Comparison of ENCODE assay signal across 11 cellular contexts in the genomic region with DNA sequence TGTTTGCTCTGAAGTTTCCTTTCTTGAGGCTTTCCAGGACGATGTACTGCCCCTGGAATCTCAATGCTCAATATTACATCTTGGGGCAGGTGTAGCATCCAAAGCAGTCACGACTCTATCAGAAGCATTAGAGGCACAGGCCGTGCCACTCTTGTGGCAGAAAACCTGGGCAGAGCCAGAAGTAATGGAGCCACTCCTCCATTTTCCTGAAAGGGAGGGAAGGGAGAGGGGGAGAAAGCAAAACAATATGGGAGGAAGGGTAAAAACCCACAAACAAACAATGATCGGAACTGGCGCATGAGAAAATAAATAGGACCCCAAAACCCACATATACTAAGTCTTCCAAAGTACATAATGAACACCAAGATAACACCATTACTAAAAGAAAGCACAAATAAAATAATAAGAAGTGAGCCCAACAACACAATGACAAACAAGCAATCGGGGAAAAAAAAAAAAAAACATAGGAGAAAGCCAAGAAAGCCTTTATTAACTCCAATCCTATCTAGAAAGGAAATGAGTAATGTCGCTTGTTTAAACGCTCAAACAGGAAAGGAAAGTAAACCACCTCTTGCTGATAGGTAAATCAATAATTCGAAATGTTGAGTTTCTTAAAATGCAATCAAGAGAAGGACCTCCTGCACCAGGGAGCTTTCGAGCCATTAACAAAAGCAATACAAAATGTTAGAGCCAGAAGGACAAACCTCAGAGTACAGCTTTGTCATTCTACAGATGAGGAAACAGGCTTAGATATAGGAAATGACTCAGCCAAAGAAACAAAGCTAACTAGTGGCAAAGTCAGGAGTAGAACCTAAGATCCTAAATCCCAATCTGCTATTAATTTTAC.
DNase-seq lines count a peak whose midpoint lies in the region; ATAC-seq and TF ChIP-seq lines count a peak whose summit lies in the region.
"Had no signal": no experiment of that assay in that cellular context is flagged by ENCODE, and none has a peak within 500 bp of the region (broad histone marks: within the 10 kb centered on the region; RNA-seq: fewer than 3 reads in every experiment).

No MANE protein-coding gene starts in this region.

- H3K4me1 Mint-ChIP-seq in T-cell: peaks cover 6 to 10% (median 8%) of the 10 kb centered on the region in 3 donors

- H3K4me1 ChIP-seq in GM23248 (ENCODE audit: insufficient read depth): 0 out of 2 replicates have a peak, but pooled peaks cover 5% of the 10 kb centered on the region

- no peaks in the 10 kb centered on the region for H3K9me3 ChIP-seq in GM23248 (ENCODE audit: low read depth)

- no peaks in the 10 kb centered on the region for H4K20me1 ChIP-seq in GM23248 (ENCODE audit: insufficient read depth)

- peak overlapping the region; percentile 30 for H3K27ac ChIP-seq in GM23248
- H3K27ac ChIP-seq: WERI-Rb-1 had no signal

- 78 to 83% methylated on average over 9 to 10 of the region's 10 CpGs for WGBS in GM23248 (ENCODE audit: low coverage in 1 of 2, low lambda C conversion rate in 2 of 2, missing lambda C conversion rate in 2 of 2), 2 experiments

- peaks cover 0 to 3% of the 10 kb centered on the region in 2 donors for H3K27me3 Mint-ChIP-seq in T-cell
- H3K27me3 Mint-ChIP-seq: central memory CD8-positive, alpha-beta T cell had no signal

- DNase-seq in A172 (ENCODE audit: low spot score): peak; percentile 68
- DNase-seq in GM23248: peak; percentile 64
- no peak for DNase-seq in T-cell
- DNase-seq in fibroblast of the aortic adventitia (ENCODE audit: low read depth): peak; percentile 56
- DNase-seq in GOT3 (lab: John Stamatoyannopoulos, UW): no peak
- no peak for DNase-seq in NCI-H187 treated with DMSO at 0.1 percent for 48 hours (lab: John Stamatoyannopoulos, UW)
- DNase-seq: NCI-H2029 treated with DMSO at 0.1 percent for 48 hours, WERI-Rb-1 had no signal

- in situ Hi-C loops in GM23248 (cut with MboI): no loop called here

- H3K36me3 Mint-ChIP-seq in T-cell: peaks cover 12% of the 10 kb centered on the region

- H3K4me3 ChIP-seq in GM23248 (no peak overlapping the region), fibroblast of the aortic adventitia (ENCODE audit: low read depth, low read length) (no peak overlapping the region)

- POLR2A ChIA-PET in T-cell (lab: Charles Lee): no interaction called here

- CTCF ChIA-PET in T-cell (lab: Charles Lee): no interaction called here

- no peak overlapping the region for H3K4me3 Mint-ChIP-seq in T-cell
- H3K4me3 Mint-ChIP-seq: central memory CD8-positive, alpha-beta T cell had no signal

- peak overlapping the region; percentile 28 to 49 for H3K27ac Mint-ChIP-seq in T-cell

- no peaks in the 10 kb centered on the region; the same call in 1 of the 2 replicates for H3K36me3 ChIP-seq in GM23248 (ENCODE audit: low read depth)
- H3K36me3 ChIP-seq: WERI-Rb-1 had no signal

- H3K9me3 Mint-ChIP-seq in T-cell: no peaks in the 10 kb centered on the region
- H3K9me3 Mint-ChIP-seq: central memory CD8-positive, alpha-beta T cell had no signal

- no peaks in the 10 kb centered on the region for H3K9me2 ChIP-seq in GM23248 (ENCODE audit: insufficient read depth)

- H3K27me3 ChIP-seq in GM23248 (replicated peaks; ENCODE audit: insufficient read depth): no peaks in the 10 kb centered on the region

- peaks cover 7% of the 10 kb centered on the region; the same call in 1 of the 2 replicates for H3F3A ChIP-seq in GM23248 (ENCODE audit: insufficient read depth)

- H3K4me2 ChIP-seq in GM23248 (ENCODE audit: unreplicated experiment): no peak overlapping the region

- H2AFZ ChIP-seq in GM23248: no peak overlapping the region

- no peak for ATAC-seq in T-cell (replicated peaks in 1 of 4)
- no peak for ATAC-seq in GM21381 (IDR thresholded peaks at IDR 0.05; ENCODE audit: unreplicated experiment)
- ATAC-seq in GM18520 (IDR thresholded peaks at IDR 0.05; ENCODE audit: unreplicated experiment): no peak

- no peak overlapping the region for H3K9ac ChIP-seq in GM23248

- TF ChIP-seq CTCF in fibroblast of the aortic adventitia (IDR thresholded peaks at IDR 0.05; ENCODE audit: insufficient read depth, low read length): no peak

- no peaks in the 10 kb centered on the region for H3K79me2 ChIP-seq in GM23248 (ENCODE audit: insufficient read depth)

Comparison
In these comparisons a context has a peak if more than half of its experiments do, and no peak if none do; other contexts are left out.
1. DNase-seq: peak in A172 (single experiment), GM23248 (single experiment) and fibroblast of the aortic adventitia (single experiment); none in T-cell (0 of 34), GOT3 (single experiment) and NCI-H187 treated with DMSO at 0.1 percent for 48 hours (single experiment).